Comparison of ENCODE assay signal across 10 cellular contexts in the genomic region with DNA sequence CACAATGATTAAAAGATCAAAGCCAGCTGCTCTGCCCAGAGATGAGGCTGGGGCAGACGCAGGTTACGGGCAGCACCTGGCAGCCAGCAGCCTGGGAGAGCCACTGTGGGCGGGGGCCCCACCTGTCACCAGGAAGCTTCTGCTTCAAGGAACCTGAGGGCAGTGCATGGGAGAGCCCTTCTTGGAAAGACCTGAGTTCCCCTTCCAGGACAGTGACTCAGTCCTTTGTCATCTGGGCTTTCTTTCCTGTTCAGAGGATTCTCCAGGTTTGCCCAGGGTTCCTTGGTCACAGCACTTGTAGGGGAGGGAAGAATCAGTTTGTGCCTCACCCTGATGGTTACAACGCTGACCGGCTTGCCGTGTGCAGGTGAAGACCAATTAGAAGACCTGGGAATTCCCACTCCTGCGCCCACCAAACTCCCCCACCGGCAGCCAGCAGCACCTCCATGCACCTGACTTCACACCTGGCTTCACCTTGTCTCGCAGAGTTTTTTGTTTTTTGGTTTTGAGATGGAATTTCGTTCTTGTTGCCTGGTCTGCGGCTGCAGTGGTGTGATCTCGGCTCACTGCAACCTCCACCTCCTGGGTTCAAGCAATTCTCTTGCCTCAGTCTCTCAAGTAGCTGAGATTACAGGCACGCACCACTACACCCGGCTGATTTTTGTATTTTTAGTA. TPM values are rescaled to one million over a fixed set of nuclear protein-coding genes. Genes with fewer than 3 reads are reported as not detected.
DNase-seq lines count a peak whose midpoint lies in the region; ATAC-seq and TF ChIP-seq lines count a peak whose summit lies in the region.
"Had no signal": no experiment of that assay in that cellular context is flagged by ENCODE, and none has a peak within 500 bp of the region (broad histone marks: within the 10 kb centered on the region; RNA-seq: fewer than 3 reads in every experiment).

No MANE protein-coding gene starts in this region.

- H3K4me1 Mint-ChIP-seq in central memory CD8-positive, alpha-beta T cell: peaks cover 53% of the 10 kb centered on the region

- POLR2A ChIA-PET in PC-3 (lab: Charles Lee; ENCODE audit: unreplicated experiment): no interaction called here

- CTCF ChIA-PET in PC-3 (lab: Charles Lee): interaction anchor here (1.2 kb wide), 1 partner anchor 18 kb away, joined by 3 read pairs; no protein-coding TSS in a partner anchor

- TF ChIP-seq POLR2A in esophagus muscularis mucosa (IDR thresholded peaks at IDR 0.05; ENCODE audit: low read depth): no peak

- H3K9me2 ChIP-seq in PC-3 (replicated peaks; ENCODE audit: low read length): no peaks in the 10 kb centered on the region

- H3K79me2 ChIP-seq in PC-3 (ENCODE audit: low read length): no peaks in the 10 kb centered on the region

- TF ChIP-seq CTCF in PC-3 (conservative IDR thresholded peaks at IDR 0.05; ENCODE audit: low read depth, low read length) (no peak), esophagus muscularis mucosa (IDR thresholded peaks at IDR 0.05) (no peak)

- H2AFZ ChIP-seq in PC-3 (ENCODE audit: low read length): 0 out of 2 replicates have a peak overlapping the region, but pooled peaks have one; percentile 4

- DNase-seq in NK-92 treated with Interleukin-12 subunit alpha and Interleukin-12 subunit beta, amount 100 ng/mL, for 24 hours (lab: John Stamatoyannopoulos, UW): peak; percentile 33
- no peak for DNase-seq in NK-92 (lab: John Stamatoyannopoulos, UW; ENCODE audit: unreplicated experiment)
- DNase-seq in PC-3: peak; percentile 99
- no peak for DNase-seq in central memory CD8-positive, alpha-beta T cell (ENCODE audit: low spot score in 2 of 2)
- peak; percentile 60 for DNase-seq in stimulated activated CD8-positive, alpha-beta memory T cell treated with anti-CD3 and anti-CD28 coated beads, Interleukin-4, amount 100 ng/mL, for 48 hours
- no peak for DNase-seq in cortex of kidney (lab: John Stamatoyannopoulos, UW)
- DNase-seq in esophagus muscularis mucosa (ENCODE audit: extremely low spot score): no peak

- H3K4me1 ChIP-seq in PC-3 (ENCODE audit: insufficient read depth, low read length) (peaks cover 50% of the 10 kb centered on the region), esophagus muscularis mucosa (peaks cover 0 to 5% (median 3%) of the 10 kb centered on the region in 4 donors)
- H3K4me1 ChIP-seq: ascending aorta had no signal

- 87% methylated on average over 13 of the region's 14 CpGs for WGBS in esophagus muscularis mucosa

- BruUV-seq in PC-3 (replicated peaks; lab: Mats Ljungman, UMichigan): no TSS peak

- no peaks in the 10 kb centered on the region for H3K9me3 Mint-ChIP-seq in central memory CD8-positive, alpha-beta T cell

- intact Hi-C loops in PC-3 (cut with micrococcal nuclease): loop anchor here (10.0 kb wide), 1 partner anchor 377 kb away; no protein-coding TSS in a partner anchor
- intact Hi-C loops in esophagus muscularis mucosa (cut with DNase I): no loop called here

- H3K9me3 ChIP-seq in PC-3 (ENCODE audit: low read length): no peaks in the 10 kb centered on the region
- no peaks in the 10 kb centered on the region for H3K9me3 ChIP-seq in esophagus muscularis mucosa
- H3K9me3 ChIP-seq: ascending aorta had no signal

- no peaks in the 10 kb centered on the region for H3F3A ChIP-seq in PC-3 (ENCODE audit: low read length, unreplicated experiment)

- H3K4me2 ChIP-seq in PC-3 (ENCODE audit: low read length): peak overlapping the region; percentile 66

- H3K4me3 ChIP-seq in PC-3 (ENCODE audit: low read length) (no peak overlapping the region), esophagus muscularis mucosa (peak overlapping the region in 1 of 4 donors; percentile 14)
- H3K4me3 ChIP-seq: ascending aorta had no signal

- H3K27ac ChIP-seq in PC-3 (ENCODE audit: low read length) (peak overlapping the region; percentile 45), esophagus muscularis mucosa (replicated peaks in 1 of 4) (peak overlapping the region in 1 of 4 donors; percentile 36)

- no peaks in the 10 kb centered on the region for H4K20me1 ChIP-seq in PC-3 (ENCODE audit: low read length)

- no peak for TF ChIP-seq EP300 in esophagus muscularis mucosa (IDR thresholded peaks at IDR 0.05)

- peak overlapping the region; percentile 95 for H3K27ac Mint-ChIP-seq in central memory CD8-positive, alpha-beta T cell (ENCODE audit: low read depth)

- no peaks in the 10 kb centered on the region for H3K27me3 Mint-ChIP-seq in central memory CD8-positive, alpha-beta T cell

- H3K4me3 Mint-ChIP-seq in central memory CD8-positive, alpha-beta T cell: peak overlapping the region; percentile 80

- H3K27me3 ChIP-seq in PC-3 (ENCODE audit: low read length) (no peaks in the 10 kb centered on the region), esophagus muscularis mucosa (peaks cover 0 to 42% (median 0%) of the 10 kb centered on the region in 4 donors)
- H3K27me3 ChIP-seq: ascending aorta had no signal

- H3K36me3 Mint-ChIP-seq in central memory CD8-positive, alpha-beta T cell (ENCODE audit: insufficient read depth): peaks cover 49% of the 10 kb centered on the region

- H3K36me3 ChIP-seq in PC-3 (ENCODE audit: low read depth, low read length) (no peaks in the 10 kb centered on the region), esophagus muscularis mucosa (no peaks in the 10 kb centered on the region)
- H3K36me3 ChIP-seq: ascending aorta had no signal

- peak; percentile 86 for ATAC-seq in PC-3
- no peak for ATAC-seq in central memory CD8-positive, alpha-beta T cell (replicated peaks; ENCODE audit: extremely low read depth, poor library complexity, severe bottlenecking)
- ATAC-seq in GM21360 (IDR thresholded peaks at IDR 0.05; ENCODE audit: unreplicated experiment): no peak

- no peak overlapping the region for H3K9ac ChIP-seq in PC-3 (ENCODE audit: low read length)

RNA-seq across cellular contexts. Expression of gene ZBP1, which starts 2.0 kb away (rescaled TPM):
- total RNA-seq in PC-3 (2014; rRNA removed) (0.12 TPM in 1 of 2 replicates, not detected in the other), esophagus muscularis mucosa (under 1 TPM in 2 of 4 donors, not detected in 2; 0.33 to 0.75 TPM)
- total RNA-seq: ascending aorta, NCI-H460 had no signal

RNA-seq across cellular contexts. Expression of gene PCK1, which starts 57.3 kb away (rescaled TPM):
- not detected in 2 replicates for total RNA-seq in PC-3 (2014; rRNA removed)
- total RNA-seq in esophagus muscularis mucosa: under 1 TPM in 3 of 4 donors, not detected in 1; under 0.01 to 0.63 (median 0.06) TPM

Comparison
In these comparisons a context has a peak if more than half of its experiments do, and no peak if none do; other contexts are left out.
1. DNase-seq: peak in NK-92 treated with Interleukin-12 subunit alpha and Interleukin-12 subunit beta, amount 100 ng/mL, for 24 hours (single experiment), PC-3 (single experiment) and stimulated activated CD8-positive, alpha-beta memory T cell treated with anti-CD3 and anti-CD28 coated beads, Interleukin-4, amount 100 ng/mL, for 48 hours (single experiment); none in NK-92 (single experiment), central memory CD8-positive, alpha-beta T cell (0 of 2), cortex of kidney (single experiment) and esophagus muscularis mucosa (single experiment).